ENCODE assay signal across 10 cellular contexts in the genomic region with DNA sequence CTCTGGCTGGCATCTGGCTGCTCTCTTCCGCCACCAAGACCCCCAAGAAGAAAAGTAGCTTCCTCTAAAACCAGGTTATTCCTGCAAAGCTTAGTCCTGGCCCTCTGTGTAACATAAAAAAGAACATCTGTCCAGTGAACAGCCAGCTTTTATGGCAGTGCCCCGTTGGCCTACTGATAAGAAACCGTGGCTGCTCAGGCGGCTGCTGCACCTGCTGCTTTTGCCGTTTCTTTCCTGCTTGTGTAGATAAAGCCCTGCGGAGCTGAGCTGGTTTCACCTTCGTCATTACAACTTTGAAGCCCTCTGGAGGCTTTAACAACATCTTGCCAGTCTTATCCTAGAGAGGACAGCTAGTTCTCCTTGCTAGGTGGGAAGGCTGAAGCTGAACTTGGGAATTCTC. TPM values are rescaled to one million over a fixed set of nuclear protein-coding genes. Genes with fewer than 3 reads are reported as not detected.
DNase-seq lines count a peak whose midpoint lies in the region; ATAC-seq, FAIRE-seq and TF ChIP-seq lines count a peak whose summit lies in the region.
"Had no signal": no experiment of that assay in that cellular context is flagged by ENCODE, and none has a peak within 500 bp of the region (broad histone marks: within the 10 kb centered on the region; RNA-seq: fewer than 3 reads in every experiment).

No MANE protein-coding gene starts in this region.

- no peak for TF ChIP-seq POLR2A in GM12891 (IDR thresholded peaks at IDR 0.05; ENCODE audit: low read depth, low read length)

- CTCF ChIA-PET in A673 (lab: Charles Lee): no interaction called here

- ATAC-seq in right cardiac atrium (no peak), HG03521 (IDR thresholded peaks at IDR 0.05; ENCODE audit: unreplicated experiment) (no peak), HG03439 (IDR thresholded peaks at IDR 0.05; ENCODE audit: unreplicated experiment) (no peak), HG02884 (IDR thresholded peaks at IDR 0.05; ENCODE audit: unreplicated experiment) (no peak)

- FAIRE-seq in GM12891 (lab: Jason Lieb, UNC): peak; percentile 71

- 37% methylated on average over 7 of the region's 7 CpGs for WGBS in right cardiac atrium

- H3K27ac ChIP-seq in BLaER1 treated with 17β-estradiol and CSF1 and Interleukin-3, amounts not matched to agents 10 nM and 100 nM: no peak overlapping the region
- H3K27ac ChIP-seq in MM.1S (ENCODE audit: low read length): peak overlapping the region; percentile 70
- peak overlapping the region; percentile 67 for H3K27ac ChIP-seq in right cardiac atrium (ENCODE audit: low read length)
- no peak overlapping the region for H3K27ac ChIP-seq in A673 (ENCODE audit: low read depth, low read length, poor library complexity, severe bottlenecking)

- intact Hi-C loops in right cardiac atrium (cut with DNase I): no loop called here
- intact Hi-C loops in A673 (cut with micrococcal nuclease; ENCODE audit: unreplicated experiment): no loop called here

- no peak overlapping the region; a peak in 1 of 22 replicates for H3K9ac ChIP-seq in BLaER1 treated with 17β-estradiol and CSF1 and Interleukin-3, amounts not matched to agents 10 nM and 100 nM
- 0 out of 2 replicates have a peak overlapping the region, but pooled peaks have one; percentile 8 for H3K9ac ChIP-seq in MM.1S (ENCODE audit: low read length)

- TF ChIP-seq CTCF in MM.1S (IDR thresholded peaks at IDR 0.05; ENCODE audit: low read length) (no peak), A673 (conservative IDR thresholded peaks at IDR 0.05; ENCODE audit: low read depth, low read length) (no peak)

- POLR2A ChIA-PET in A673 (lab: Charles Lee; ENCODE audit: low non-redundant PET): no interaction called here

- no peak for DNase-seq in GM12891 (ENCODE audit: insufficient read length, low spot score)
- peak; percentile 55 for DNase-seq in MM.1S
- no peak for DNase-seq in right cardiac atrium
- no peak for DNase-seq in A673 (ENCODE audit: low spot score)
- DNase-seq: cortex of kidney, EL had no signal

- H3K79me2 ChIP-seq in MM.1S (ENCODE audit: low read length): no peaks in the 10 kb centered on the region

- no peaks in the 10 kb centered on the region for H4K20me1 ChIP-seq in BLaER1 treated with 17β-estradiol and CSF1 and Interleukin-3, amounts not matched to agents 10 nM and 100 nM
- H4K20me1 ChIP-seq in MM.1S (ENCODE audit: insufficient read depth, low read length): no peaks in the 10 kb centered on the region

- H3K9me3 ChIP-seq in BLaER1 treated with 17β-estradiol and CSF1 and Interleukin-3, amounts not matched to agents 10 nM and 100 nM (replicated peaks in 1 of 11): no peaks in the 10 kb centered on the region
- H3K9me3 ChIP-seq in MM.1S (replicated peaks; ENCODE audit: insufficient read depth, low read length) (no peaks in the 10 kb centered on the region), right cardiac atrium (ENCODE audit: control insufficient read depth, low read length) (no peaks in the 10 kb centered on the region), A673 (ENCODE audit: low read depth, low read length, poor library complexity, severe bottlenecking) (no peaks in the 10 kb centered on the region)

- peak overlapping the region; percentile 50 to 87 (median 74) for H3K4me2 ChIP-seq in BLaER1 treated with 17β-estradiol and CSF1 and Interleukin-3, amounts not matched to agents 10 nM and 100 nM
- H3K4me2 ChIP-seq in MM.1S (ENCODE audit: low read depth, low read length): peak overlapping the region; percentile 8; the same call in 1 of the 2 replicates

- H2AFZ ChIP-seq in MM.1S (ENCODE audit: low read length): peak overlapping the region; percentile 40; the same call in 1 of the 2 replicates

- H3F3A ChIP-seq in MM.1S (ENCODE audit: insufficient read depth, low read length): no peaks in the 10 kb centered on the region

- peaks cover 19 to 28% (median 23%) of the 10 kb centered on the region in 10 experiments for H3K4me1 ChIP-seq in BLaER1 treated with 17β-estradiol and CSF1 and Interleukin-3, amounts not matched to agents 10 nM and 100 nM
- H3K4me1 ChIP-seq in MM.1S (ENCODE audit: low read length) (no peaks in the 10 kb centered on the region), right cardiac atrium (ENCODE audit: control insufficient read depth, insufficient read depth, low read length) (peaks cover 5% of the 10 kb centered on the region), A673 (ENCODE audit: insufficient read depth, low read length, poor library complexity, severe bottlenecking) (peaks cover 15% of the 10 kb centered on the region)

- no peaks in the 10 kb centered on the region for H3K36me3 ChIP-seq in BLaER1 treated with 17β-estradiol and CSF1 and Interleukin-3, amounts not matched to agents 10 nM and 100 nM
- H3K36me3 ChIP-seq in MM.1S (replicated peaks; ENCODE audit: insufficient read depth, low read length) (no peaks in the 10 kb centered on the region), A673 (ENCODE audit: insufficient read depth, low read length, poor library complexity, severe bottlenecking) (no peaks in the 10 kb centered on the region)

- H3K27me3 ChIP-seq in BLaER1 treated with 17β-estradiol and CSF1 and Interleukin-3, amounts not matched to agents 10 nM and 100 nM: no peaks in the 10 kb centered on the region
- H3K27me3 ChIP-seq in MM.1S (replicated peaks; ENCODE audit: insufficient read depth, low read length) (no peaks in the 10 kb centered on the region), right cardiac atrium (ENCODE audit: control insufficient read depth, insufficient read depth) (no peaks in the 10 kb centered on the region), A673 (replicated peaks; ENCODE audit: insufficient read depth, low read depth, low read length, poor library complexity) (no peaks in the 10 kb centered on the region)

- H3K4me3 ChIP-seq in BLaER1 treated with 17β-estradiol and CSF1 and Interleukin-3, amounts not matched to agents 10 nM and 100 nM: no peak overlapping the region
- H3K4me3 ChIP-seq in MM.1S (ENCODE audit: low read length): no peak overlapping the region
- no peak overlapping the region for H3K4me3 ChIP-seq in right cardiac atrium (ENCODE audit: low read length)
- no peak overlapping the region for H3K4me3 ChIP-seq in A673 (ENCODE audit: low read depth, low read length, poor library complexity, severe bottlenecking)

- BruUV-seq in A673 (replicated peaks; lab: Mats Ljungman, UMichigan): no TSS peak

- H3K9me2 ChIP-seq in MM.1S (replicated peaks; ENCODE audit: insufficient read depth, low read length): no peaks in the 10 kb centered on the region

TF ChIP-seq in GM12891, 5 proteins besides CTCF, POLR2A, EP300 and RAD21:
- TF ChIP-seq TAF1 (IDR thresholded peaks at IDR 0.05; ENCODE audit: low read depth, low read length) (no peak), PAX5 (IDR thresholded peaks at IDR 0.05; ENCODE audit: insufficient read depth, low read length, severe bottlenecking) (no peak), POLR2AphosphoS5 (IDR thresholded peaks at IDR 0.05; ENCODE audit: low read depth, low read length) (no peak), SPI1 (IDR thresholded peaks at IDR 0.05; ENCODE audit: low read depth, low read length) (no peak), POU2F2 (IDR thresholded peaks at IDR 0.05; ENCODE audit: low read depth, low read length) (no peak)

RNA-seq across cellular contexts. Expression of a gene that starts 20.5 kb away (rescaled TPM):
- polyA plus RNA-seq in GM12891 (2012; ENCODE audit: low read depth, missing spikeins): 0.04 TPM
- total RNA-seq in right cardiac atrium (under 1 TPM; 0.28 to 0.51 (median 0.30) TPM), A673 (2021) (0.17 and 0.24 TPM in 2 replicates)
- polyA plus RNA-seq in right cardiac atrium: 0.18 TPM

RNA-seq across cellular contexts. Expression of a gene that starts 43.9 kb away (rescaled TPM):
- polyA plus RNA-seq in GM12891 (2012; ENCODE audit: low read depth, missing spikeins): 19.4 TPM
- total RNA-seq in right cardiac atrium (10 to 100 TPM; 38.2 to 60.6 (median 48.5) TPM), A673 (2021) (26.4 and 30.0 TPM in 2 replicates)
- polyA plus RNA-seq in right cardiac atrium: 17.1 TPM

RNA-seq across cellular contexts. Expression of a gene that starts 58.6 kb away (rescaled TPM):
- 23.0 TPM for polyA plus RNA-seq in GM12891 (2012; ENCODE audit: low read depth, missing spikeins)
- 10 to 100 TPM; 59.2 to 67.3 (median 64.5) TPM for total RNA-seq in right cardiac atrium
- polyA plus RNA-seq in right cardiac atrium: 56.7 TPM
- total RNA-seq in A673 (2021): 45.3 and 58.8 TPM in 2 replicates

Comparison
In these comparisons a context has a peak if more than half of its experiments do, and no peak if none do; other contexts are left out.
1. H3K27ac ChIP-seq: peak in MM.1S (single experiment) and right cardiac atrium (single experiment); none in BLaER1 treated with 17β-estradiol and CSF1 and Interleukin-3, amounts not matched to agents 10 nM and 100 nM (0 of 11) and A673 (single experiment).